8 cellular contexts compared by ENCODE assay signal in the genomic region with DNA sequence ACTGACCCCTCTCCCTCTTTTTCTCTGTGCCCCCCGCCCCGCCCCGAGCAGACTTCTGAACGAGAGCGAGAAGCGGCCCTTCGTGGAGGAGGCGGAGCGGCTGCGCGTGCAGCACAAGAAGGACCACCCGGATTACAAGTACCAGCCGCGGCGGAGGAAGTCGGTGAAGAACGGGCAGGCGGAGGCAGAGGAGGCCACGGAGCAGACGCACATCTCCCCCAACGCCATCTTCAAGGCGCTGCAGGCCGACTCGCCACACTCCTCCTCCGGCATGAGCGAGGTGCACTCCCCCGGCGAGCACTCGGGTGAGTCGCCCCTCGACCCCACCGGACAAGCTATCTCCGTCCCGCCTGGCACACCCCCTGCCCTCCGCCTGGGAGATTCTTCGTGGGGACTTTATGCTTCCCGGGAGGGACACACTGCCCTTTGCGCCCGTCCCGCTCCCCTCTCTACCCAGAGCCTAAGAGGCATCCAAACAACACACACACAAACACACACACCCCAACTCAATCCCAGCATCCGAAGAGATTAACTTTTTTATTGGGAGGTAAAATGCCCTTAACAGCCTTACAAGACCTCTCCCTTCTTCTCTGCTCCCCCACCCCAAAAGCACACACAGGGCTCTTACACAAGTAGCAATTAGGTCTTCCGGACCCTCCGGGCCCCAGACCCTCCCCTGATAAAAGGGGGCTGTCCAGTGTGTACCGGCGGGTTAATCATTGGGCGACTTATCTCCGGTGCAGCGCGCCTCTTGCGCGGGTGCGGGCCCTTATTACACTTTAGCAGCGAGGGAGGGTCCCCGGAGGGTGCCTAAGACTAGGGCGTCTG. TPM values are rescaled to one million over a fixed set of nuclear protein-coding genes. Genes with fewer than 3 reads are reported as not detected.
DNase-seq lines count a peak whose midpoint lies in the region; ATAC-seq, FAIRE-seq and TF ChIP-seq lines count a peak whose summit lies in the region.

No MANE protein-coding gene starts in this region.

- no peak overlapping the region for H2BK120ac ChIP-seq in mesendoderm (ENCODE audit: low read depth, low read length)

- no peak for FAIRE-seq in A549 (lab: Jason Lieb, UNC)

- H3K4ac ChIP-seq in mesendoderm (ENCODE audit: low read depth, low read length): no peak overlapping the region

- H3K79me1 ChIP-seq in mesendoderm (ENCODE audit: low read length): no peaks in the 10 kb centered on the region

- TF ChIP-seq EP300 in A549 (IDR thresholded peaks at IDR 0.05): no peak

- TF ChIP-seq RAD21 in A549 (conservative IDR thresholded peaks at IDR 0.05 in 1 of 2, IDR thresholded peaks at IDR 0.05 in 1 of 2): no peak

- H3K4me3 ChIP-seq in A549 (peak overlapping the region; percentile 82), H7 (ENCODE audit: insufficient read depth, low read depth, low read length) (peak overlapping the region; percentile 64), breast epithelium (peak overlapping the region; percentile 53 to 85 (median 73)), mesendoderm (ENCODE audit: low read length) (peak overlapping the region; percentile 28)

- no peak overlapping the region for H3K23ac ChIP-seq in mesendoderm (ENCODE audit: low read length)

- H3K4me1 ChIP-seq in A549 (peaks cover 63% of the 10 kb centered on the region), breast epithelium (peaks cover 0 to 4% of the 10 kb centered on the region in 2 donors), mesendoderm (ENCODE audit: control insufficient read depth, low read depth, low read length) (peaks cover 4% of the 10 kb centered on the region)

- no peak for TF ChIP-seq POLR2A in A549 (IDR thresholded peaks at IDR 0.05; ENCODE audit: low read length)
- TF ChIP-seq POLR2A in breast epithelium (IDR thresholded peaks at IDR 0.05): no peak

- H3K18ac ChIP-seq in mesendoderm (ENCODE audit: low read length): no peak overlapping the region

- TF ChIP-seq CTCF in A549 (IDR thresholded peaks at IDR 0.05) (no peak), breast epithelium (IDR thresholded peaks at IDR 0.05) (no peak)

- no peak overlapping the region for H2BK5ac ChIP-seq in mesendoderm (ENCODE audit: low read length)

- H2BK15ac ChIP-seq in mesendoderm (replicated peaks; ENCODE audit: low read depth): no peak overlapping the region

- no peak overlapping the region for H2AK5ac ChIP-seq in mesendoderm (ENCODE audit: low read length)

- H3K4me2 ChIP-seq in A549: peak overlapping the region; percentile 96
- peak overlapping the region; percentile 67 for H3K4me2 ChIP-seq in mesendoderm (ENCODE audit: low read length)

- H3K56ac ChIP-seq in mesendoderm (ENCODE audit: low read length): peak overlapping the region; percentile 60

- H3K9ac ChIP-seq in mesendoderm (ENCODE audit: low read length): peak overlapping the region; percentile 50

- intact Hi-C loops in breast epithelium (cut with DNase I; ENCODE audit: low total_unique reads): loop anchor here (10.0 kb wide), 1 partner anchor 328 kb away; no protein-coding TSS in a partner anchor

- WGBS in A549 (ENCODE audit: missing lambda C conversion rate): 92% methylated on average over 55 of the region's 55 CpGs
- whole genome bisulfite sequencing in mesendoderm (ENCODE audit: extremely low coverage, insufficient coverage, low lambda C conversion rate): no CpG with 5 or more reads among the region's 55 CpGs

- CTCF ChIA-PET in A549 (lab: Yijun Ruan, JAX): interaction anchor here (1.6 to 3.0 kb wide), 5 partner anchors 9 to 434 kb away, joined by 5 to 14 read pairs (median 8); no protein-coding TSS in a partner anchor

- no peak for ATAC-seq in A549
- ATAC-seq in HG02981 (IDR thresholded peaks at IDR 0.05; ENCODE audit: unreplicated experiment): no peak
- no peak for ATAC-seq in GM19455 (IDR thresholded peaks at IDR 0.05; ENCODE audit: unreplicated experiment)

- no peaks in the 10 kb centered on the region for H3K36me3 ChIP-seq in H7 (replicated peaks; ENCODE audit: control insufficient read depth, insufficient read depth, low read length)
- H3K36me3 ChIP-seq in breast epithelium: no peaks in the 10 kb centered on the region
- H3K36me3 ChIP-seq in mesendoderm (ENCODE audit: control insufficient read depth, insufficient read depth, low read length): no peaks in the 10 kb centered on the region

- H4K8ac ChIP-seq in mesendoderm (ENCODE audit: low read depth, low read length): no peak overlapping the region

- H3K27me3 ChIP-seq in H7 (ENCODE audit: control insufficient read depth, insufficient read depth, low read length) (peaks cover 61% of the 10 kb centered on the region), breast epithelium (peaks cover 0 to 6% of the 10 kb centered on the region in 2 donors), mesendoderm (ENCODE audit: insufficient read depth, low read length, poor library complexity) (peaks cover 9% of the 10 kb centered on the region)

- H3K9me3 ChIP-seq in A549: no peaks in the 10 kb centered on the region
- H3K9me3 ChIP-seq in breast epithelium: no peaks in the 10 kb centered on the region

- no peaks in the 10 kb centered on the region for H3K79me2 ChIP-seq in mesendoderm (ENCODE audit: control insufficient read depth, insufficient read depth, low read length)

- H4K5ac ChIP-seq in mesendoderm (ENCODE audit: low read length): no peak overlapping the region

- DNase-seq in A549 (ENCODE audit: low read depth in 1 of 2, low spot score in 1 of 2): no peak
- DNase-seq in H7: peak; percentile 81
- no peak for DNase-seq in breast epithelium (ENCODE audit: low spot score in 2 of 2)
- peak; percentile 61 for DNase-seq in mesendoderm
- no peak for DNase-seq in cerebellar cortex (ENCODE audit: low spot score)
- no peak for DNase-seq in NCI-H774 (lab: John Stamatoyannopoulos, UW)

- H3K27ac ChIP-seq in A549: peak overlapping the region in 1 of 2 experiments; percentile 90; a peak in 2 of 6 replicates
- peak overlapping the region; percentile 77 to 93 for H3K27ac ChIP-seq in breast epithelium
- no peak overlapping the region for H3K27ac ChIP-seq in mesendoderm (ENCODE audit: low read depth, low read length)

- POLR2A ChIA-PET in A549 (lab: Yijun Ruan, JAX): interaction anchor here (1.3 kb wide), 1 partner anchor 14 kb away, joined by 4 read pairs; no protein-coding TSS in a partner anchor

TF ChIP-seq in A549, 52 proteins besides CTCF, POLR2A, EP300 and RAD21:
- no peak for TF ChIP-seq ZFP36 (IDR thresholded peaks at IDR 0.05; ENCODE audit: borderline replicate concordance, partially characterized antibody)
- no peak for TF ChIP-seq KDM5A (IDR thresholded peaks at IDR 0.05)
- no peak for TF ChIP-seq ZNF302 (CRISPR knock-in tag; IDR thresholded peaks at IDR 0.05)
- no peak for TF ChIP-seq JUNB (IDR thresholded peaks at IDR 0.05)
TF ChIP-seq in A549: peak in this region for 0.

RNA-seq across cellular contexts. Expression of gene SOX9, which starts 2.1 kb away (rescaled TPM):
- polyA plus RNA-seq in A549 (2011; rRNA removed) (6.7 and 8.0 TPM in 2 replicates), A549 (2017; fragmentation: RNase III; extraction: RNeasy Plus Mini Kit Qiagen cat#74134 plus additional on column Dnase treatment) (9.6 to 14.5 TPM (median 12.3 TPM) in 3 replicates)
- polyA plus RNA-seq in A549 (2012; cell fraction: cytosol; rRNA removed): 5.1 and 7.5 TPM in 2 replicates
- 16.9 and 18.6 TPM in 2 replicates for polyA plus RNA-seq in A549 (2012; cell fraction: nucleus; rRNA removed)
- 5.9 and 7.0 TPM in 2 replicates for polyA minus RNA-seq in A549 (2011; rRNA and poly(A)+ RNA removed)
- 0.38 and 0.52 TPM in 2 replicates for total RNA-seq in H7 (2014; rRNA removed; shearing (Covaris generic))
- total RNA-seq in breast epithelium: 10 to 100 TPM in 2 of 3 donors, 1 to 10 TPM in 1; 3.0 to 47.7 (median 15.7) TPM
- 2.4 TPM for polyA plus RNA-seq in mesendoderm (2013, experiment 1 of 2)
- polyA plus RNA-seq in mesendoderm (2013, experiment 2 of 2): 2.4 TPM

Comparison
In these comparisons a context has a peak if more than half of its experiments do, and no peak if none do; other contexts are left out.
1. DNase-seq: peak in H7 (single experiment) and mesendoderm (single experiment); none in A549 (0 of 2), breast epithelium (0 of 2), cerebellar cortex (single experiment) and NCI-H774 (single experiment).
2. H3K4me3 ChIP-seq: peak in every context shown above with its lines; median percentile 82 in A549; 73 in breast epithelium; 64 in H7; 28 in mesendoderm.